In genomic region chr3:195102609-195103467, GRCh38 we compare ENCODE assay signal across 8 cellular contexts.
DNase-seq lines count a peak whose midpoint lies in the region; ATAC-seq, FAIRE-seq and TF ChIP-seq lines count a peak whose summit lies in the region.

No MANE protein-coding gene starts in this region.

- no peaks in the 10 kb centered on the region for H3K27me3 Mint-ChIP-seq in activated T-cell treated with anti-CD3 and anti-CD28 coated beads, Interleukin-2, amount 50 U/mL, for 4 hours (ENCODE audit: low read depth)

- H3K36me3 Mint-ChIP-seq in activated T-cell treated with anti-CD3 and anti-CD28 coated beads, Interleukin-2, amount 50 U/mL, for 4 hours (ENCODE audit: insufficient read depth): no peaks in the 10 kb centered on the region

- H3K9me3 Mint-ChIP-seq in activated T-cell treated with anti-CD3 and anti-CD28 coated beads, Interleukin-2, amount 50 U/mL, for 4 hours: no peaks in the 10 kb centered on the region

- peak; percentile 94 for FAIRE-seq in H54 (lab: Jason Lieb, UNC)

- peaks cover 10% of the 10 kb centered on the region for H3K4me1 Mint-ChIP-seq in activated T-cell treated with anti-CD3 and anti-CD28 coated beads, Interleukin-2, amount 50 U/mL, for 4 hours (ENCODE audit: low read depth)

- peak; percentile 25 for ATAC-seq in sciatic nerve
- no peak for ATAC-seq in HG02870 (IDR thresholded peaks at IDR 0.05; ENCODE audit: unreplicated experiment)
- no peak for ATAC-seq in activated T-cell treated with anti-CD3 and anti-CD28 coated beads, Interleukin-2, amount 50 U/mL, for 4 hours
- no peak for ATAC-seq in GM19455 (IDR thresholded peaks at IDR 0.05; ENCODE audit: unreplicated experiment)

- TF ChIP-seq POLR2A in H54 (IDR thresholded peaks at IDR 0.05; ENCODE audit: low read depth, low read length): no peak

- DNase-seq in H54 (ENCODE audit: insufficient read length, low spot score): peak; percentile 82
- DNase-seq in T1000 (lab: John Stamatoyannopoulos, UW): peak; percentile 51
- DNase-seq in foreskin melanocyte: peak; percentile 32
- peak; percentile 40 for DNase-seq in sciatic nerve (ENCODE audit: low spot score)
- DNase-seq in activated T-cell treated with anti-CD3 and anti-CD28 coated beads, Interleukin-2, amount 50 U/mL, for 4 hours: no peak
- no peak for DNase-seq in NCI-H2227 treated with DMSO at 0.1 percent for 48 hours (lab: John Stamatoyannopoulos, UW)

- H3K4me3 Mint-ChIP-seq in activated T-cell treated with anti-CD3 and anti-CD28 coated beads, Interleukin-2, amount 50 U/mL, for 4 hours: no peak overlapping the region

- intact Hi-C loops in sciatic nerve (cut with DNase I): no loop called here

Comparison
In these comparisons a context has a peak if more than half of its experiments do, and no peak if none do; other contexts are left out.
1. DNase-seq: peak in H54 (single experiment), T1000 (single experiment), foreskin melanocyte (single experiment) and sciatic nerve (single experiment); none in activated T-cell treated with anti-CD3 and anti-CD28 coated beads, Interleukin-2, amount 50 U/mL, for 4 hours (single experiment) and NCI-H2227 treated with DMSO at 0.1 percent for 48 hours (single experiment).